14 cellular contexts compared by ENCODE assay signal in the genomic region with DNA sequence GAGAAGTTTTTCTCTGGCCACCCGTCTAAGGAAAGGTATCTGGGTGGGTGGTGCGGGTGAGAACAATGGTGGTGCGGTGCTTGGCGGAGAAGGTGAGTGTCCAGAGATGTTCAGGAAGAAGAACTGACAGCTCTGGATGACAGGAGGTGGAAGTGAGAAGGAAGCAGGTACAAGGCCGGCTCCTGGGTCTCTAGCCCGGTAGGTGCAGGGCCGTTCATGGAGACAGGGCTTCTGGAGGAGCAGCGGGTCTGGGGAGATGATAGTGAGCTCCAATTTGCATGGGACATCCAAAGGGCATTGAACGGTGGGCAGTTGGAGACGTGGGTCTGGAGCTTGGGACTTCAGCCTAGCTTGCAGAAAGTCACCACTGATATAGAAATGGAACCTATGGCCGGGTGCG. TPM values are rescaled to one million over a fixed set of nuclear protein-coding genes. Genes with fewer than 3 reads are reported as not detected.
DNase-seq lines count a peak whose midpoint lies in the region; ATAC-seq, FAIRE-seq and TF ChIP-seq lines count a peak whose summit lies in the region.
"Had no signal": no experiment of that assay in that cellular context is flagged by ENCODE, and none has a peak within 500 bp of the region (broad histone marks: within the 10 kb centered on the region; RNA-seq: fewer than 3 reads in every experiment).

No MANE protein-coding gene starts in this region.

- H3K4me3 ChIP-seq in SK-N-SH (ENCODE audit: low read depth in 2 of 2, low read length in 1 of 2) (no peak overlapping the region; a peak in 1 of 4 replicates), iPS-15b (ENCODE audit: low read depth, low read length) (peak overlapping the region; percentile 37), testis (peak overlapping the region in 1 of 2 donors; percentile 53)

- CTCF ChIA-PET in SK-N-SH (lab: Yijun Ruan, JAX), result no interaction called here

- intact Hi-C loops in testis (cut with DNase I; ENCODE audit: low total_unique reads), result no loop called here

- H3K4me1 ChIP-seq in SK-N-SH (ENCODE audit: control insufficient read depth in 1 of 2, insufficient read depth in 2 of 2, low read depth in 1 of 2, low read length in 1 of 2), result peaks cover 0 to 9% of the 10 kb centered on the region in 2 experiments; a peak in 1 of 4 replicates
- H3K4me1 ChIP-seq in iPS-15b (ENCODE audit: control insufficient read depth, insufficient read depth, low read length), result no peaks in the 10 kb centered on the region
- H3K4me1 ChIP-seq in testis, result no peaks in the 10 kb centered on the region

- TF ChIP-seq CTCF in SK-N-SH (IDR thresholded peaks at IDR 0.05) (no peak), testis (IDR thresholded peaks at IDR 0.05) (no peak), D721Med (IDR thresholded peaks at IDR 0.05; ENCODE audit: insufficient read depth, missing control alignments) (no peak)

- TF ChIP-seq EP300 in SK-N-SH (IDR thresholded peaks at IDR 0.05; ENCODE audit: borderline replicate concordance in 1 of 2, low read depth in 1 of 2, low read length in 1 of 2), result no peak

- no peaks in the 10 kb centered on the region for H3K36me3 ChIP-seq in SK-N-SH (replicated peaks in 1 of 2; ENCODE audit: control insufficient read depth in 1 of 2, insufficient read depth in 2 of 2, low read length in 1 of 2)
- H3K36me3 ChIP-seq in iPS-15b (ENCODE audit: control insufficient read depth, insufficient read depth, low read length), result no peaks in the 10 kb centered on the region
- no peaks in the 10 kb centered on the region for H3K36me3 ChIP-seq in testis (ENCODE audit: low read depth, missing control alignments)
- H3K36me3 ChIP-seq: spleen had no signal

- H3K9ac ChIP-seq in SK-N-SH (no peak overlapping the region), iPS-15b (ENCODE audit: low read depth, low read length) (no peak overlapping the region)

- no peak for TF ChIP-seq POLR2A in testis (IDR thresholded peaks at IDR 0.05)

- ATAC-seq in SK-N-SH treated with all-trans-retinoic acid at 6 μM for 48 hours (no peak), T-helper 17 cell (no peak)
- ATAC-seq in stimulated activated effector memory CD8-positive, alpha-beta T cell treated with anti-CD3 and anti-CD28 coated beads, Interleukin-12 subunit alpha, Interleukin-12 subunit beta, amount 100 ng/mL, for 72 hours, result no peak

- H3K27ac Mint-ChIP-seq in T-helper 17 cell, result peak overlapping the region; percentile 85
- H3K27ac Mint-ChIP-seq in stimulated activated effector memory CD8-positive, alpha-beta T cell treated with anti-CD3 and anti-CD28 coated beads, Interleukin-12 subunit alpha, Interleukin-12 subunit beta, amount 100 ng/mL, for 72 hours, result peak overlapping the region; percentile 86

- no peak overlapping the region; the same call in 1 of the 2 replicates for H2AFZ ChIP-seq in SK-N-SH (ENCODE audit: low read depth)

- WGBS in SK-N-SH (ENCODE audit: low lambda C conversion rate), result 95% methylated on average over 10 of the region's 12 CpGs
- WGBS in testis, 2 donors, result 56 to 71% methylated on average over 12 of the region's 12 CpGs

- H3K4me2 ChIP-seq in SK-N-SH, result peak overlapping the region; percentile 85

- no peak overlapping the region for H3K27ac ChIP-seq in SK-N-SH (ENCODE audit: low read depth in 2 of 2, low read length in 1 of 2)
- no peak overlapping the region for H3K27ac ChIP-seq in testis
- H3K27ac ChIP-seq: 22Rv1 had no signal

- no peaks in the 10 kb centered on the region for H3F3A ChIP-seq in SK-N-SH (replicated peaks; ENCODE audit: insufficient read depth)

- H3K79me2 ChIP-seq in SK-N-SH (ENCODE audit: insufficient read depth), result no peaks in the 10 kb centered on the region

- no peaks in the 10 kb centered on the region for H3K9me2 ChIP-seq in SK-N-SH

- H3K27me3 Mint-ChIP-seq in T-helper 17 cell, result peaks cover 28% of the 10 kb centered on the region

- POLR2A ChIA-PET in SK-N-SH (lab: Yijun Ruan, JAX), result no interaction called here

- H3K9me3 ChIP-seq in SK-N-SH, result no peaks in the 10 kb centered on the region
- H3K9me3 ChIP-seq in T-helper 17 cell (ENCODE audit: control insufficient read depth, low read length, poor library complexity, severe bottlenecking), result no peaks in the 10 kb centered on the region
- no peaks in the 10 kb centered on the region for H3K9me3 ChIP-seq in iPS-15b (ENCODE audit: control insufficient read depth, insufficient read depth, low read length)
- H3K9me3 ChIP-seq in testis, result no peaks in the 10 kb centered on the region
- H3K9me3 ChIP-seq: spleen had no signal

- DNase-seq in SK-N-SH (no peak), T-helper 17 cell (no peak), testis (no peak), D721Med (ENCODE audit: insufficient read length, low spot score) (no peak), SIG-M5 treated with dmso at 0.1 percent for 504 hours (lab: John Stamatoyannopoulos, UW; ENCODE audit: unreplicated experiment) (no peak)
- DNase-seq in stimulated activated effector memory CD8-positive, alpha-beta T cell treated with anti-CD3 and anti-CD28 coated beads, Interleukin-12 subunit alpha, Interleukin-12 subunit beta, amount 100 ng/mL, for 72 hours (ENCODE audit: low spot score in 2 of 2), result no peak
- DNase-seq: GDM1; NCI-H748 treated with DMSO at 0.1 percent for 48 hours; spleen; stimulated activated naive CD4-positive, alpha-beta T cell treated with Interleukin-2 at 50 U/mL for 16 hours; T-helper 9 cell had no signal

- H3K27me3 ChIP-seq in SK-N-SH (ENCODE audit: insufficient read depth) (no peaks in the 10 kb centered on the region), iPS-15b (ENCODE audit: control insufficient read depth, insufficient read depth, low read length) (peaks cover 3% of the 10 kb centered on the region), testis (no peaks in the 10 kb centered on the region)
- H3K27me3 ChIP-seq: spleen had no signal

- H4K20me1 ChIP-seq in SK-N-SH (ENCODE audit: insufficient read depth), result no peaks in the 10 kb centered on the region

- H3K4me1 Mint-ChIP-seq in T-helper 17 cell, result peaks cover 3% of the 10 kb centered on the region
- H3K4me1 Mint-ChIP-seq in stimulated activated effector memory CD8-positive, alpha-beta T cell treated with anti-CD3 and anti-CD28 coated beads, Interleukin-12 subunit alpha, Interleukin-12 subunit beta, amount 100 ng/mL, for 72 hours, result peaks cover 6% of the 10 kb centered on the region

- no peak for TF ChIP-seq RAD21 in SK-N-SH (IDR thresholded peaks at IDR 0.05; ENCODE audit: low read length)

- H3K36me3 Mint-ChIP-seq in T-helper 17 cell (ENCODE audit: low read depth), result peaks cover 2% of the 10 kb centered on the region
- no peaks in the 10 kb centered on the region for H3K36me3 Mint-ChIP-seq in stimulated activated effector memory CD8-positive, alpha-beta T cell treated with anti-CD3 and anti-CD28 coated beads, Interleukin-12 subunit alpha, Interleukin-12 subunit beta, amount 100 ng/mL, for 72 hours

- H3K4me3 Mint-ChIP-seq in T-helper 17 cell, result peak overlapping the region; percentile 53
- peak overlapping the region; percentile 70 for H3K4me3 Mint-ChIP-seq in stimulated activated effector memory CD8-positive, alpha-beta T cell treated with anti-CD3 and anti-CD28 coated beads, Interleukin-12 subunit alpha, Interleukin-12 subunit beta, amount 100 ng/mL, for 72 hours

- FAIRE-seq in D721Med (lab: Jason Lieb, UNC), result no peak

- H3K9me3 Mint-ChIP-seq in stimulated activated effector memory CD8-positive, alpha-beta T cell treated with anti-CD3 and anti-CD28 coated beads, Interleukin-12 subunit alpha, Interleukin-12 subunit beta, amount 100 ng/mL, for 72 hours, result no peaks in the 10 kb centered on the region

TF ChIP-seq in SK-N-SH, 30 proteins besides CTCF, POLR2A, EP300 and RAD21:
- TF ChIP-seq POLR2AphosphoS5 (IDR thresholded peaks at IDR 0.05; ENCODE audit: low read depth, low read length) (no peak), RFX5 (IDR thresholded peaks at IDR 0.05; ENCODE audit: low read length) (no peak)
- TF ChIP-seq, protein P1, sequence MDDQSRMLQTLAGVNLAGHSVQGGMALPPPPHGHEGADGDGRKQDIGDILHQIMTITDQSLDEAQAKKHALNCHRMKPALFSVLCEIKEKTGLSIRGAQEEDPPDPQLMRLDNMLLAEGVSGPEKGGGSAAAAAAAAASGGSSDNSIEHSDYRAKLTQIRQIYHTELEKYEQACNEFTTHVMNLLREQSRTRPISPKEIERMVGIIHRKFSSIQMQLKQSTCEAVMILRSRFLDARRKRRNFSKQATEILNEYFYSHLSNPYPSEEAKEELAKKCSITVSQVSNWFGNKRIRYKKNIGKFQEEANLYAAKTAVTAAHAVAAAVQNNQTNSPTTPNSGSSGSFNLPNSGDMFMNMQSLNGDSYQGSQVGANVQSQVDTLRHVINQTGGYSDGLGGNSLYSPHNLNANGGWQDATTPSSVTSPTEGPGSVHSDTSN (IDR thresholded peaks at IDR 0.05), result no peak
TF ChIP-seq in SK-N-SH: peak in this region for 0.

TF ChIP-seq in SK-N-SH treated with all-trans-retinoic acid at 6 μM for 48 hours, 23 proteins besides CTCF, POLR2A, EP300 and RAD21:
- TF ChIP-seq ZNF70 (CRISPR knock-in tag; IDR thresholded peaks at IDR 0.05), result no peak

RNA-seq across cellular contexts. Expression of gene FAHD2B, which starts 1.0 kb away (rescaled TPM):
- polyA plus RNA-seq in SK-N-SH (2012; rRNA removed), result 13.3 and 13.6 TPM in 2 replicates
- polyA plus RNA-seq in SK-N-SH (2012; cell fraction: cytosol; rRNA removed), result 7.3 and 10.7 TPM in 2 replicates
- 33.4 and 37.1 TPM in 2 replicates for polyA plus RNA-seq in SK-N-SH (2012; cell fraction: nucleus; rRNA removed)
- total RNA-seq in T-helper 17 cell, result 10 to 100 TPM; 16.9 to 21.4 TPM
- total RNA-seq in testis, result 10 to 100 TPM; 37.2 to 55.8 TPM
- polyA plus RNA-seq in testis (ENCODE audit: insufficient read depth, low read depth, low replicate concordance), result 87.0 TPM

RNA-seq across cellular contexts. Expression of gene ANKRD36, which starts 17.3 kb away (rescaled TPM):
- polyA plus RNA-seq in SK-N-SH (2012; rRNA removed), result 2.9 and 3.0 TPM in 2 replicates
- 1.3 and 1.4 TPM in 2 replicates for polyA plus RNA-seq in SK-N-SH (2012; cell fraction: cytosol; rRNA removed)
- polyA plus RNA-seq in SK-N-SH (2012; cell fraction: nucleus; rRNA removed), result 12.0 and 14.1 TPM in 2 replicates
- total RNA-seq in T-helper 17 cell, result 10 to 100 TPM; 65.5 to 70.1 TPM
- 100 to 1,000 TPM in 1 of 2 donors, 10 to 100 TPM in 1; 57.2 to 132 TPM for total RNA-seq in testis
- 7.3 TPM for polyA plus RNA-seq in testis (ENCODE audit: insufficient read depth, low read depth, low replicate concordance)
